In genomic region chr1:183251959-183252450, GRCh38 we compare ENCODE assay signal across 18 cellular contexts.
DNase-seq lines count a peak whose midpoint lies in the region; ATAC-seq and TF ChIP-seq lines count a peak whose summit lies in the region.
"Had no signal": no experiment of that assay in that cellular context is flagged by ENCODE, and none has a peak within 500 bp of the region (broad histone marks: within the 10 kb centered on the region; RNA-seq: fewer than 3 reads in every experiment).

No MANE protein-coding gene starts in this region.

- no peak overlapping the region for H4K12ac ChIP-seq in trophoblast cell (ENCODE audit: low read depth, low read length)

- DNase-seq in Caki2 (ENCODE audit: low read depth) (peak; percentile 23), RWPE1 (ENCODE audit: low spot score) (no peak), epithelial cell of prostate (ENCODE audit: low read depth, low spot score) (no peak), trophoblast cell (no peak), A172 (ENCODE audit: low spot score) (no peak), heart left ventricle (no peak)
- DNase-seq in stimulated activated naive CD8-positive, alpha-beta T cell treated with anti-CD3 and anti-CD28 coated beads, Interleukin-15, amount 100 ng/mL, for 72 hours, result no peak
- DNase-seq in effector CD8-positive, alpha-beta T cell (lab: John Stamatoyannopoulos, UW), result no peak
- DNase-seq: BE2C; CD4-positive, CD25-positive, alpha-beta regulatory T cell; COR-L47; DMS153; GDM1; GM23248; NCI-H1105; NCI-H1694 treated with DMSO at 0.1 percent for 48 hours; NCI-H774; OCI-M1 had no signal

- in situ Hi-C loops in Caki2 (cut with HindIII; ENCODE audit: low pct_unique_long_range_greater_than_20kb, low sequenced_read_pairs), result no loop called here

- no peak overlapping the region for H2AK5ac ChIP-seq in trophoblast cell (ENCODE audit: low read length)

- H3K4me2 ChIP-seq in trophoblast cell (ENCODE audit: low read length), result no peak overlapping the region

- peak overlapping the region; percentile 32 for H3K27ac ChIP-seq in RWPE1
- H3K27ac ChIP-seq in epithelial cell of prostate, result peak overlapping the region; percentile 84
- H3K27ac ChIP-seq in trophoblast cell (ENCODE audit: low read depth, low read length), result no peak overlapping the region
- H3K27ac ChIP-seq in heart left ventricle, result no peak overlapping the region
- H3K27ac ChIP-seq: GM23248 had no signal

- no peak overlapping the region for H4K8ac ChIP-seq in trophoblast cell (ENCODE audit: low read depth, low read length)

- TF ChIP-seq POLR2A in heart left ventricle (IDR thresholded peaks at IDR 0.05), result no peak

- H3K4me1 ChIP-seq in trophoblast cell (ENCODE audit: control insufficient read depth in 1 of 2, insufficient read depth in 2 of 2, low read length in 2 of 2) (no peaks in the 10 kb centered on the region), heart left ventricle (peaks cover 0 to 5% (median 0%) of the 10 kb centered on the region in 12 donors)
- H3K4me1 ChIP-seq: BE2C had no signal

- H2BK120ac ChIP-seq in trophoblast cell (ENCODE audit: insufficient read depth, low read length, poor library complexity), result no peak overlapping the region

- no peak overlapping the region for H3K9ac ChIP-seq in trophoblast cell (ENCODE audit: low read length)
- H3K9ac ChIP-seq: GM23248 had no signal

- H3K9me3 ChIP-seq in trophoblast cell (ENCODE audit: insufficient read depth, low read depth, low read length), result peaks cover 1% of the 10 kb centered on the region
- H3K9me3 ChIP-seq in heart left ventricle, result peaks cover 0 to 12% (median 2%) of the 10 kb centered on the region in 12 donors
- H3K9me3 ChIP-seq: BE2C had no signal

- peaks cover 8% of the 10 kb centered on the region for H3K27me3 Mint-ChIP-seq in stimulated activated naive CD8-positive, alpha-beta T cell treated with anti-CD3 and anti-CD28 coated beads, Interleukin-15, amount 100 ng/mL, for 72 hours
- H3K27me3 Mint-ChIP-seq: CD4-positive, CD25-positive, alpha-beta regulatory T cell had no signal

- H2BK12ac ChIP-seq in trophoblast cell (ENCODE audit: low read length), result no peak overlapping the region

- WGBS in trophoblast cell (ENCODE audit: extremely low coverage, insufficient coverage, insufficient read length), result no CpG with 5 or more reads among the region's 8 CpGs
- WGBS in heart left ventricle, 4 donors, result 97 to 98% (median 97%) methylated on average over 8 of the region's 8 CpGs

- no peak overlapping the region for H3K4me3 Mint-ChIP-seq in stimulated activated naive CD8-positive, alpha-beta T cell treated with anti-CD3 and anti-CD28 coated beads, Interleukin-15, amount 100 ng/mL, for 72 hours
- H3K4me3 Mint-ChIP-seq: CD4-positive, CD25-positive, alpha-beta regulatory T cell had no signal

- H3K4me3 ChIP-seq in trophoblast cell (ENCODE audit: low read depth, low read length), result peak overlapping the region; percentile 56
- H3K4me3 ChIP-seq in heart left ventricle, result no peak overlapping the region
- H3K4me3 ChIP-seq: GM23248 had no signal

- H3K23ac ChIP-seq in trophoblast cell (ENCODE audit: low read length), result no peak overlapping the region

- peaks cover 6% of the 10 kb centered on the region for H3K4me1 Mint-ChIP-seq in stimulated activated naive CD8-positive, alpha-beta T cell treated with anti-CD3 and anti-CD28 coated beads, Interleukin-15, amount 100 ng/mL, for 72 hours
- H3K4me1 Mint-ChIP-seq: CD4-positive, CD25-positive, alpha-beta regulatory T cell had no signal

- POLR2A ChIA-PET in RWPE1 (lab: Yijun Ruan, JAX; ENCODE audit: low non-redundant PET), result no interaction called here

- H3K36me3 ChIP-seq in trophoblast cell (ENCODE audit: control insufficient read depth in 1 of 2, insufficient read depth in 2 of 2, low read length in 2 of 2) (peaks cover 2 to 8% of the 10 kb centered on the region in 2 experiments), heart left ventricle (no peaks in the 10 kb centered on the region)

- no peak overlapping the region for H3K18ac ChIP-seq in trophoblast cell (ENCODE audit: low read length)

- no peak overlapping the region for H3K4ac ChIP-seq in trophoblast cell (ENCODE audit: low read depth, low read length)

- H2AFZ ChIP-seq in trophoblast cell (ENCODE audit: insufficient read depth, low read length, poor library complexity), result no peak overlapping the region
- H2AFZ ChIP-seq: GM23248 had no signal

- no peak overlapping the region for H2BK5ac ChIP-seq in trophoblast cell (ENCODE audit: low read depth, low read length, poor library complexity)

- no peak for ATAC-seq in stimulated activated naive CD8-positive, alpha-beta T cell treated with anti-CD3 and anti-CD28 coated beads, Interleukin-15, amount 100 ng/mL, for 72 hours
- no peak for ATAC-seq in heart left ventricle

- peak overlapping the region in 1 of 2 donors; percentile 70 for H3K27ac Mint-ChIP-seq in stimulated activated naive CD8-positive, alpha-beta T cell treated with anti-CD3 and anti-CD28 coated beads, Interleukin-15, amount 100 ng/mL, for 72 hours
- H3K27ac Mint-ChIP-seq: CD4-positive, CD25-positive, alpha-beta regulatory T cell had no signal

- CTCF ChIA-PET in RWPE1 (lab: Yijun Ruan, JAX), result no interaction called here

- no peak overlapping the region for H4K91ac ChIP-seq in trophoblast cell (ENCODE audit: low read depth, low read length)

- intact Hi-C loops in heart left ventricle (cut with DNase I), result no loop called here

- no peaks in the 10 kb centered on the region for H3K79me1 ChIP-seq in trophoblast cell (ENCODE audit: low read length)

- H3K27me3 ChIP-seq in trophoblast cell (ENCODE audit: insufficient read depth, low read length) (no peaks in the 10 kb centered on the region), heart left ventricle (no peaks in the 10 kb centered on the region)
- H3K27me3 ChIP-seq: BE2C had no signal

- H3K9me3 Mint-ChIP-seq in stimulated activated naive CD8-positive, alpha-beta T cell treated with anti-CD3 and anti-CD28 coated beads, Interleukin-15, amount 100 ng/mL, for 72 hours, result peaks cover 7% of the 10 kb centered on the region in 2 donors

- TF ChIP-seq CTCF in RWPE1 (conservative IDR thresholded peaks at IDR 0.05; ENCODE audit: low read depth), result no peak
- no peak for TF ChIP-seq CTCF in heart left ventricle (IDR thresholded peaks at IDR 0.05)

- no peak overlapping the region for H3K14ac ChIP-seq in trophoblast cell (ENCODE audit: low read length)

- H3K79me2 ChIP-seq in trophoblast cell (ENCODE audit: control insufficient read depth, insufficient read depth, low read length, poor library complexity), result no peaks in the 10 kb centered on the region

Comparison
In these comparisons a context has a peak if more than half of its experiments do, and no peak if none do; other contexts are left out.
1. H3K27ac ChIP-seq: peak in RWPE1 (single experiment) and epithelial cell of prostate (single experiment); none in trophoblast cell (single experiment) and heart left ventricle (0 of 12).